Comparison of ENCODE assay signal across 20 cellular contexts in the genomic region with DNA sequence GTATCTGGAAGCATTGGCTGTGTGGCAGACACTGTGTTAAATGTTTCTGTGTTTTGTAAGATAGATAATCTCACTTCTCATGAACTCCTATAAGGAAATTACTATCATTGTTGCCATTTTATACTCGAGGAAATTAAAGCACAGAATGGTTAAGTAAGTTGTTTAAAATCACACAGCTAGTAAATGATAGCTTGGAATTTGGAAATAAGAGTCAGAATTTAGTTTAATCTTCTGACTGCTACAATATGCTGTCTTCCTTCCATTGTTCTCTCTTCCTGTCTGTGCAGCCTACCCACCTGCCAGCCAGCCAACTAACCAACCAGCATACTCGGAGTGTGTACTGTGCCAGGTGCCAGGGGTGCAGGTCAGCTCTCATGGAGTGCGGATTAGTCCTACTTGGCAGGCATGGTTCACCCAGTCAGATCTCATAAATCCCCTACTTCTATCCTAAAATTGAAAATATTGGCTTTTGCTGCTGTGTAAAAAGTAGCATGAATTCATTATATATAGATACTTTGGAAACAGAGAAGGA.
DNase-seq lines count a peak whose midpoint lies in the region; ATAC-seq and TF ChIP-seq lines count a peak whose summit lies in the region.
"Had no signal": no experiment of that assay in that cellular context is flagged by ENCODE, and none has a peak within 500 bp of the region (broad histone marks: within the 10 kb centered on the region; RNA-seq: fewer than 3 reads in every experiment).

No MANE protein-coding gene starts in this region.

- H4K5ac ChIP-seq in IMR-90 (ENCODE audit: low read depth, low read length) = no peak overlapping the region

- peak overlapping the region; percentile 41; the same call in 1 of the 3 replicates for H2BK15ac ChIP-seq in IMR-90 (ENCODE audit: low read depth, low read length)

- no peak overlapping the region for H3K18ac ChIP-seq in IMR-90 (ENCODE audit: low read depth, low read length)

- no peaks in the 10 kb centered on the region for H3K27me3 ChIP-seq in IMR-90 (ENCODE audit: control insufficient read depth, insufficient read depth, low read length)
- H3K27me3 ChIP-seq in body of pancreas = no peaks in the 10 kb centered on the region
- H3K27me3 ChIP-seq: transverse colon had no signal

- H4K20me1 ChIP-seq in IMR-90 (ENCODE audit: insufficient read depth, low read length) = peaks cover 30% of the 10 kb centered on the region

- H3K9me3 ChIP-seq in IMR-90 (ENCODE audit: control insufficient read depth, insufficient read depth, low read length) = no peaks in the 10 kb centered on the region
- no peaks in the 10 kb centered on the region for H3K9me3 ChIP-seq in body of pancreas
- H3K9me3 ChIP-seq: SK-N-SH, transverse colon had no signal

- H3K4ac ChIP-seq in IMR-90 (ENCODE audit: low read depth, low read length) = no peak overlapping the region

- H3K4me3 Mint-ChIP-seq in neural crest cell = no peak overlapping the region
- no peak overlapping the region for H3K4me3 Mint-ChIP-seq in activated T-cell treated with anti-CD3 and anti-CD28 coated beads, Interleukin-2, amount 50 U/mL, for 72 hours
- H3K4me3 Mint-ChIP-seq: activated naive CD4-positive, alpha-beta T cell treated with anti-CD3 and anti-CD28 coated beads, Interleukin-2, amount 50 U/mL, for 24 hours; activated T-cell treated with anti-CD3 and anti-CD28 coated beads, Interleukin-2, amount 50 U/mL, for 24 hours; B cell; HFFc6 had no signal

- H4K8ac ChIP-seq in IMR-90 (ENCODE audit: low read depth in 2 of 2, low read length in 2 of 2) = no peak overlapping the region

- H2AK9ac ChIP-seq in IMR-90 (replicated peaks; ENCODE audit: low read depth, low read length, poor library complexity) = no peak overlapping the region

- H3K56ac ChIP-seq in IMR-90 (ENCODE audit: extremely low read depth, insufficient read depth, low read length) = no peak overlapping the region

- H3K9ac ChIP-seq in IMR-90 (ENCODE audit: low read depth, low read length) = no peak overlapping the region
- H3K9ac ChIP-seq: SK-N-SH had no signal

- H2BK120ac ChIP-seq in IMR-90 (ENCODE audit: low read depth, low read length) = no peak overlapping the region

- H4K91ac ChIP-seq in IMR-90 (ENCODE audit: insufficient read depth, low read depth, low read length) = no peak overlapping the region

- dilution Hi-C loops in IMR-90 (cut with HindIII; ENCODE audit: low sequenced_read_pairs, unreplicated experiment) = no loop called here

- H3K36me3 ChIP-seq in IMR-90 (ENCODE audit: control insufficient read depth, insufficient read depth, low read length) (peaks cover 15% of the 10 kb centered on the region), body of pancreas (replicated peaks in 1 of 2; ENCODE audit: insufficient read depth in 1 of 2, low read depth in 2 of 2) (no peaks in the 10 kb centered on the region)
- H3K36me3 ChIP-seq: transverse colon had no signal

- WGBS in IMR-90 (ENCODE audit: extremely low coverage in 2 of 2, insufficient read length in 1 of 2), 2 experiments = no CpG with 5 or more reads among the region's 3 CpGs
- WGBS in body of pancreas, 2 donors = 23 to 24% methylated on average over 3 of the region's 3 CpGs

- H3K4me2 ChIP-seq in IMR-90 (ENCODE audit: low read depth, low read length) = no peak overlapping the region
- H3K4me2 ChIP-seq: SK-N-SH had no signal

- peak overlapping the region; percentile 13; the same call in 1 of the 2 replicates for H2AK5ac ChIP-seq in IMR-90 (ENCODE audit: low read depth, low read length)

- no peaks in the 10 kb centered on the region for H3K27me3 Mint-ChIP-seq in neural crest cell (ENCODE audit: low read depth)
- H3K27me3 Mint-ChIP-seq in activated T-cell treated with anti-CD3 and anti-CD28 coated beads, Interleukin-2, amount 50 U/mL, for 72 hours (ENCODE audit: low read depth) = no peaks in the 10 kb centered on the region
- H3K27me3 Mint-ChIP-seq: activated naive CD4-positive, alpha-beta T cell treated with anti-CD3 and anti-CD28 coated beads, Interleukin-2, amount 50 U/mL, for 24 hours; activated T-cell treated with anti-CD3 and anti-CD28 coated beads, Interleukin-2, amount 50 U/mL, for 24 hours; B cell; stimulated activated naive CD8-positive, alpha-beta T cell treated with anti-CD3 and anti-CD28 coated beads, Interleukin-15, amount 100 ng/mL, for 72 hours had no signal

- no peak overlapping the region for H2BK5ac ChIP-seq in IMR-90 (ENCODE audit: low read depth, low read length, poor library complexity, severe bottlenecking)

- H3K23ac ChIP-seq in IMR-90 (ENCODE audit: low read depth, low read length) = no peak overlapping the region

- no peak for TF ChIP-seq CTCF in IMR-90 (conservative IDR thresholded peaks at IDR 0.05; ENCODE audit: low read depth, low read length)
- no peak for TF ChIP-seq CTCF in body of pancreas (IDR thresholded peaks at IDR 0.05)
- no peak for TF ChIP-seq CTCF in neural crest cell (conservative IDR thresholded peaks at IDR 0.05)
- no peak for TF ChIP-seq CTCF in RWPE1 (conservative IDR thresholded peaks at IDR 0.05; ENCODE audit: low read depth)

- intact Hi-C loops in IMR-90 (cut with micrococcal nuclease) (no loop called here), body of pancreas (cut with DNase I) (no loop called here)

- H3K27ac Mint-ChIP-seq in neural crest cell (ENCODE audit: unreplicated experiment) = peak overlapping the region; percentile 53
- H3K27ac Mint-ChIP-seq in activated T-cell treated with anti-CD3 and anti-CD28 coated beads, Interleukin-2, amount 50 U/mL, for 72 hours = no peak overlapping the region
- H3K27ac Mint-ChIP-seq: activated naive CD4-positive, alpha-beta T cell treated with anti-CD3 and anti-CD28 coated beads, Interleukin-2, amount 50 U/mL, for 24 hours; activated T-cell treated with anti-CD3 and anti-CD28 coated beads, Interleukin-2, amount 50 U/mL, for 24 hours; B cell; HFFc6 had no signal

- peaks cover 40% of the 10 kb centered on the region for H3K4me1 ChIP-seq in IMR-90 (ENCODE audit: control insufficient read depth, insufficient read depth, low read length)
- H3K4me1 ChIP-seq in body of pancreas = peaks cover 87% of the 10 kb centered on the region

- no peaks in the 10 kb centered on the region for H3K36me3 Mint-ChIP-seq in neural crest cell (ENCODE audit: low read depth)
- peaks cover 4 to 27% of the 10 kb centered on the region in 2 donors for H3K36me3 Mint-ChIP-seq in activated T-cell treated with anti-CD3 and anti-CD28 coated beads, Interleukin-2, amount 50 U/mL, for 72 hours (ENCODE audit: insufficient read depth in 2 of 2)

- no peak overlapping the region for H3K14ac ChIP-seq in IMR-90 (replicated peaks; ENCODE audit: low read depth, low read length)

- H3K27ac ChIP-seq in IMR-90 (ENCODE audit: insufficient read depth, low read length) (no peak overlapping the region), body of pancreas (peak overlapping the region; percentile 74 to 97 (median 92)), RWPE1 (no peak overlapping the region)

- no peak for TF ChIP-seq RAD21 in IMR-90 (IDR thresholded peaks at IDR 0.05; ENCODE audit: low read length)

- H3K9me3 Mint-ChIP-seq in neural crest cell = no peaks in the 10 kb centered on the region
- H3K9me3 Mint-ChIP-seq in activated T-cell treated with anti-CD3 and anti-CD28 coated beads, Interleukin-2, amount 50 U/mL, for 72 hours = no peaks in the 10 kb centered on the region
- H3K9me3 Mint-ChIP-seq: activated naive CD4-positive, alpha-beta T cell treated with anti-CD3 and anti-CD28 coated beads, Interleukin-2, amount 50 U/mL, for 24 hours; activated T-cell treated with anti-CD3 and anti-CD28 coated beads, Interleukin-2, amount 50 U/mL, for 24 hours; HFFc6; stimulated activated naive CD8-positive, alpha-beta T cell treated with anti-CD3 and anti-CD28 coated beads, Interleukin-15, amount 100 ng/mL, for 72 hours had no signal

- H3K9me1 ChIP-seq in IMR-90 (ENCODE audit: insufficient read depth, low read length) = peaks cover 37% of the 10 kb centered on the region

- peaks cover 35 to 81% of the 10 kb centered on the region in 2 experiments for H3K79me1 ChIP-seq in IMR-90 (ENCODE audit: low read depth in 1 of 2, low read length in 2 of 2)

- POLR2A ChIA-PET in IMR-90 (lab: Charles Lee; ENCODE audit: unreplicated experiment) = no interaction called here
- POLR2A ChIA-PET in RWPE1 (lab: Yijun Ruan, JAX; ENCODE audit: low non-redundant PET) = no interaction called here

- CTCF ChIA-PET in IMR-90 (lab: Yijun Ruan, JAX) = no interaction called here
- CTCF ChIA-PET in RWPE1 (lab: Yijun Ruan, JAX) = no interaction called here

- no peak overlapping the region for H2BK20ac ChIP-seq in IMR-90 (ENCODE audit: low read depth, low read length)

- peaks cover 9% of the 10 kb centered on the region for H3K4me1 Mint-ChIP-seq in neural crest cell
- H3K4me1 Mint-ChIP-seq in activated T-cell treated with anti-CD3 and anti-CD28 coated beads, Interleukin-2, amount 50 U/mL, for 72 hours (ENCODE audit: low read depth) = peaks cover 58% of the 10 kb centered on the region

- H2AFZ ChIP-seq in IMR-90 (replicated peaks; ENCODE audit: low read length, poor library complexity) = no peak overlapping the region

- DNase-seq in NCI-H1417 (lab: John Stamatoyannopoulos, UW) = peak in 2 of 3 experiments; percentile 7 to 28
- DNase-seq in NCI-H1417 treated with DMSO at 0.1 percent for 48 hours (lab: John Stamatoyannopoulos, UW) = no peak
- no peak for DNase-seq in IMR-90
- peak in 3 of 4 donors; percentile 64 to 74 (median 69) for DNase-seq in body of pancreas
- DNase-seq in neural crest cell (ENCODE audit: low read depth, low spot score) = no peak
- DNase-seq in activated T-cell treated with anti-CD3 and anti-CD28 coated beads, Interleukin-2, amount 50 U/mL, for 72 hours = no peak
- DNase-seq in RWPE1 (ENCODE audit: low spot score) = no peak
- DNase-seq: activated T-cell treated with anti-CD3 and anti-CD28 coated beads, Interleukin-2, amount 50 U/mL, for 24 hours; HFFc6; hippocampal formation; NCI-H2171 treated with DMSO at 0.1 percent for 48 hours; SK-N-SH; stimulated activated CD4-positive, alpha-beta T cell treated with anti-CD3 and anti-CD28 coated beads, Interleukin-4, amount 100 ng/mL, for 1 hour; stimulated activated naive CD8-positive, alpha-beta T cell treated with anti-CD3 and anti-CD28 coated beads, Interleukin-15, amount 100 ng/mL, for 72 hours; T1000 had no signal

- TF ChIP-seq POLR2A in IMR-90 (IDR thresholded peaks at IDR 0.05; ENCODE audit: low read depth, low read length) (no peak), body of pancreas (IDR thresholded peaks at IDR 0.05) (no peak)

- ATAC-seq in IMR-90 (ENCODE audit: low read depth) = no peak
- peak; percentile 16 for ATAC-seq in body of pancreas
- no peak for ATAC-seq in activated T-cell treated with anti-CD3 and anti-CD28 coated beads, Interleukin-2, amount 50 U/mL, for 72 hours (replicated peaks in 1 of 2)
- ATAC-seq in GM21825 (IDR thresholded peaks at IDR 0.05; ENCODE audit: unreplicated experiment) = no peak
- ATAC-seq: activated CD4-positive, CD25-positive, alpha-beta regulatory T cell treated with anti-CD3 and anti-CD28 coated beads, Interleukin-2, amount 50 U/mL, for 24 hours; stimulated activated naive CD8-positive, alpha-beta T cell treated with anti-CD3 and anti-CD28 coated beads, Interleukin-15, amount 100 ng/mL, for 72 hours had no signal

- BruUV-seq in IMR-90 (replicated peaks; lab: Mats Ljungman, UMichigan) = no TSS peak

- in situ Hi-C loops in IMR-90 (cut with MboI; ENCODE audit: low sequenced_read_pairs) = no loop called here

- no peak overlapping the region for H3K4me3 ChIP-seq in IMR-90 (ENCODE audit: insufficient read depth, low read depth, low read length)
- no peak overlapping the region for H3K4me3 ChIP-seq in body of pancreas
- H3K4me3 ChIP-seq: transverse colon had no signal

Comparison
In these comparisons a context has a peak if more than half of its experiments do, and no peak if none do; other contexts are left out.
1. DNase-seq: peak in NCI-H1417 (2 of 3) and body of pancreas (3 of 4); none in NCI-H1417 treated with DMSO at 0.1 percent for 48 hours (single experiment), IMR-90 (single experiment), neural crest cell (single experiment), activated T-cell treated with anti-CD3 and anti-CD28 coated beads, Interleukin-2, amount 50 U/mL, for 72 hours (0 of 2) and RWPE1 (single experiment).
2. H3K27ac ChIP-seq: peak in body of pancreas (4 of 4); none in IMR-90 (single experiment) and RWPE1 (single experiment).